ENCODE assay signal across 2 cellular contexts in the genomic region with DNA sequence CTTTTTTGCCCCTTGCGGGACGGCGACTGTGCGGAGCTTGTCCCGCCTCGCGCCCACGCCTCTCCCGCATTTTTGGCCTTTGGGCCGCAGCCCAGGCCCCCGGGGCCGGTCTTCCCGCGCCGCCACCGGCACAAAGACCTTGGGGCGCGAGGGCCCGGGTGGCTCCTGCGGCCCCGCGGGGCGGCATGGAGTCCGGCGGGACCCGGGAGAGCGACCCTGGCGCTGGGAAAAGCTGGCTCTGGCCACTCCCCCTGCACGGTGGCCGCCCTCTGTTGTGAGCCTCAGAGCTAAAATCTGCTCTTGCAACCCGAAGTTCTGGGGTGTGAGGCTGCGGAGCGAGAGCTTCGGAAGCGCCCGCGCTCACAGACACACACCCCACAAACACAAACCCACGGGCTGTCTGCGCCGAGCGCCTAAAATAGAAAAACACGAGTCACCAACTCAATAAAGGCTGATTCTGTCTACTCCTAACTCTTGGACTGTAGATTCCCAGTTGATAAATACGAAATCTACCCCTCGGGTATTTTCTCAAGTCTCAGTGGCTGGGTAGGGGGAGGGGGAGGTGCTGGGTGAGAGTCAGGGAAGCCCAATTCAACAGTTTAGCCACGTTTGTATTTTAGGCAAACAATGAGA.
A peak's percentile ranks its signal among the peaks of the same experiment; 100 is the strongest.
TF ChIP-seq lines count a peak whose summit lies in the region.

No MANE protein-coding gene starts in this region.

TF ChIP-seq in IMR-90, 13 proteins besides CTCF, POLR2A, EP300 and RAD21:
- TF ChIP-seq, protein P1, sequence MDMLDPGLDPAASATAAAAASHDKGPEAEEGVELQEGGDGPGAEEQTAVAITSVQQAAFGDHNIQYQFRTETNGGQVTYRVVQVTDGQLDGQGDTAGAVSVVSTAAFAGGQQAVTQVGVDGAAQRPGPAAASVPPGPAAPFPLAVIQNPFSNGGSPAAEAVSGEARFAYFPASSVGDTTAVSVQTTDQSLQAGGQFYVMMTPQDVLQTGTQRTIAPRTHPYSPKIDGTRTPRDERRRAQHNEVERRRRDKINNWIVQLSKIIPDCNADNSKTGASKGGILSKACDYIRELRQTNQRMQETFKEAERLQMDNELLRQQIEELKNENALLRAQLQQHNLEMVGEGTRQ (IDR thresholded peaks at IDR 0.05; ENCODE audit: low read depth, low read length) = no peak
- TF ChIP-seq NFE2L2 (IDR thresholded peaks at IDR 0.05; ENCODE audit: low read depth, low read length) = no peak
- no peak for TF ChIP-seq SMC3 (IDR thresholded peaks at IDR 0.05; ENCODE audit: low read depth, low read length)

TF ChIP-seq in K562, 482 proteins besides CTCF, POLR2A, EP300 and RAD21 (continues in another document):
- TF ChIP-seq, protein P2, sequence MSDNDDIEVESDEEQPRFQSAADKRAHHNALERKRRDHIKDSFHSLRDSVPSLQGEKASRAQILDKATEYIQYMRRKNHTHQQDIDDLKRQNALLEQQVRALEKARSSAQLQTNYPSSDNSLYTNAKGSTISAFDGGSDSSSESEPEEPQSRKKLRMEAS (CRISPR knock-in tag; IDR thresholded peaks at IDR 0.05) = peak; percentile 56; the same call in 1 of the 2 replicates
- TF ChIP-seq, protein P3, sequence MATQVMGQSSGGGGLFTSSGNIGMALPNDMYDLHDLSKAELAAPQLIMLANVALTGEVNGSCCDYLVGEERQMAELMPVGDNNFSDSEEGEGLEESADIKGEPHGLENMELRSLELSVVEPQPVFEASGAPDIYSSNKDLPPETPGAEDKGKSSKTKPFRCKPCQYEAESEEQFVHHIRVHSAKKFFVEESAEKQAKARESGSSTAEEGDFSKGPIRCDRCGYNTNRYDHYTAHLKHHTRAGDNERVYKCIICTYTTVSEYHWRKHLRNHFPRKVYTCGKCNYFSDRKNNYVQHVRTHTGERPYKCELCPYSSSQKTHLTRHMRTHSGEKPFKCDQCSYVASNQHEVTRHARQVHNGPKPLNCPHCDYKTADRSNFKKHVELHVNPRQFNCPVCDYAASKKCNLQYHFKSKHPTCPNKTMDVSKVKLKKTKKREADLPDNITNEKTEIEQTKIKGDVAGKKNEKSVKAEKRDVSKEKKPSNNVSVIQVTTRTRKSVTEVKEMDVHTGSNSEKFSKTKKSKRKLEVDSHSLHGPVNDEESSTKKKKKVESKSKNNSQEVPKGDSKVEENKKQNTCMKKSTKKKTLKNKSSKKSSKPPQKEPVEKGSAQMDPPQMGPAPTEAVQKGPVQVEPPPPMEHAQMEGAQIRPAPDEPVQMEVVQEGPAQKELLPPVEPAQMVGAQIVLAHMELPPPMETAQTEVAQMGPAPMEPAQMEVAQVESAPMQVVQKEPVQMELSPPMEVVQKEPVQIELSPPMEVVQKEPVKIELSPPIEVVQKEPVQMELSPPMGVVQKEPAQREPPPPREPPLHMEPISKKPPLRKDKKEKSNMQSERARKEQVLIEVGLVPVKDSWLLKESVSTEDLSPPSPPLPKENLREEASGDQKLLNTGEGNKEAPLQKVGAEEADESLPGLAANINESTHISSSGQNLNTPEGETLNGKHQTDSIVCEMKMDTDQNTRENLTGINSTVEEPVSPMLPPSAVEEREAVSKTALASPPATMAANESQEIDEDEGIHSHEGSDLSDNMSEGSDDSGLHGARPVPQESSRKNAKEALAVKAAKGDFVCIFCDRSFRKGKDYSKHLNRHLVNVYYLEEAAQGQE (CRISPR knock-in tag; IDR thresholded peaks at IDR 0.05; ENCODE audit: low read depth) = 0 out of 2 replicates have a peak, but pooled peaks have one; percentile 71
- peak; percentile 79 for TF ChIP-seq FIP1L1 (IDR thresholded peaks at IDR 0.05; ENCODE audit: low read depth, low read length, poor library complexity, severe bottlenecking)
- TF ChIP-seq GTF2F1 (IDR thresholded peaks at IDR 0.05; ENCODE audit: low read depth, low read length) = peak; percentile 21; the same call in 1 of the 2 replicates
- TF ChIP-seq HCFC1 (IDR thresholded peaks at IDR 0.05; ENCODE audit: low read depth, low read length) = no peak
- TF ChIP-seq POLR2G (IDR thresholded peaks at IDR 0.05; ENCODE audit: low read depth, low read length) = peak; percentile 92
- peak; percentile 66 for TF ChIP-seq CTBP1 (IDR thresholded peaks at IDR 0.05; ENCODE audit: borderline replicate concordance)
- TF ChIP-seq ZNF239 (CRISPR knock-in tag; IDR thresholded peaks at IDR 0.05) = no peak
- peak; percentile 60; the same call in 1 of the 2 replicates for TF ChIP-seq EP400 (IDR thresholded peaks at IDR 0.05)
- peak; percentile 17 for TF ChIP-seq KDM5B (IDR thresholded peaks at IDR 0.05; ENCODE audit: insufficient replicate concordance, low read depth, low read length)
- TF ChIP-seq ZNF384 (IDR thresholded peaks at IDR 0.05; ENCODE audit: low read depth, low read length) = no peak
- TF ChIP-seq HDAC1 (IDR thresholded peaks at IDR 0.05) = peak in 1 of 2 experiments; percentile 52; a peak in 1 of 4 replicates
- TF ChIP-seq SP1 (CRISPR knock-in tag; IDR thresholded peaks at IDR 0.05) = no peak
- TF ChIP-seq, protein P4, sequence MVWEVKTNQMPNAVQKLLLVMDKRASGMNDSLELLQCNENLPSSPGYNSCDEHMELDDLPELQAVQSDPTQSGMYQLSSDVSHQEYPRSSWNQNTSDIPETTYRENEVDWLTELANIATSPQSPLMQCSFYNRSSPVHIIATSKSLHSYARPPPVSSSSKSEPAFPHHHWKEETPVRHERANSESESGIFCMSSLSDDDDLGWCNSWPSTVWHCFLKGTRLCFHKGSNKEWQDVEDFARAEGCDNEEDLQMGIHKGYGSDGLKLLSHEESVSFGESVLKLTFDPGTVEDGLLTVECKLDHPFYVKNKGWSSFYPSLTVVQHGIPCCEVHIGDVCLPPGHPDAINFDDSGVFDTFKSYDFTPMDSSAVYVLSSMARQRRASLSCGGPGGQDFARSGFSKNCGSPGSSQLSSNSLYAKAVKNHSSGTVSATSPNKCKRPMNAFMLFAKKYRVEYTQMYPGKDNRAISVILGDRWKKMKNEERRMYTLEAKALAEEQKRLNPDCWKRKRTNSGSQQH (CRISPR knock-in tag; IDR thresholded peaks at IDR 0.05) = no peak
- no peak for TF ChIP-seq TAF1 (IDR thresholded peaks at IDR 0.05; ENCODE audit: control insufficient read depth, extremely low read depth, insufficient read depth, low read length, severe bottlenecking)
- TF ChIP-seq PHF8 (IDR thresholded peaks at IDR 0.05; ENCODE audit: borderline replicate concordance, low read length) = peak; percentile 72; the same call in 1 of the 2 replicates
- TF ChIP-seq NR2F6 (CRISPR knock-in tag; IDR thresholded peaks at IDR 0.05) = no peak
- TF ChIP-seq ZNF282 (CRISPR knock-in tag; IDR thresholded peaks at IDR 0.05) = no peak
- TF ChIP-seq MAZ (CRISPR knock-in tag; conservative IDR thresholded peaks at IDR 0.05 in 1 of 2, IDR thresholded peaks at IDR 0.05 in 1 of 2) = 0 out of 4 replicates have a peak, but pooled peaks of 1 of the 2 experiments have one; percentile 12
- TF ChIP-seq HMGN3 (IDR thresholded peaks at IDR 0.05; ENCODE audit: borderline replicate concordance, extremely low read depth, insufficient read length, low read depth, low read length) = peak; percentile 26
- TF ChIP-seq PRMT5 (CRISPR knock-in tag; IDR thresholded peaks at IDR 0.05) = no peak
- 0 out of 2 replicates have a peak, but pooled peaks have one; percentile 24 for TF ChIP-seq FOXK1 (CRISPR knock-in tag; IDR thresholded peaks at IDR 0.05; ENCODE audit: borderline replicate concordance)
- peak; percentile 35 for TF ChIP-seq RBBP5 (IDR thresholded peaks at IDR 0.05; ENCODE audit: borderline replicate concordance, insufficient read depth, low read length, poor library complexity, severe bottlenecking)
- 0 out of 2 replicates have a peak, but pooled peaks have one; percentile 54 for TF ChIP-seq HNRNPL (IDR thresholded peaks at IDR 0.05; ENCODE audit: low read depth, low read length)
- no peak for TF ChIP-seq ZNF830 (CRISPR knock-in tag; IDR thresholded peaks at IDR 0.05)
- TF ChIP-seq, protein P5, sequence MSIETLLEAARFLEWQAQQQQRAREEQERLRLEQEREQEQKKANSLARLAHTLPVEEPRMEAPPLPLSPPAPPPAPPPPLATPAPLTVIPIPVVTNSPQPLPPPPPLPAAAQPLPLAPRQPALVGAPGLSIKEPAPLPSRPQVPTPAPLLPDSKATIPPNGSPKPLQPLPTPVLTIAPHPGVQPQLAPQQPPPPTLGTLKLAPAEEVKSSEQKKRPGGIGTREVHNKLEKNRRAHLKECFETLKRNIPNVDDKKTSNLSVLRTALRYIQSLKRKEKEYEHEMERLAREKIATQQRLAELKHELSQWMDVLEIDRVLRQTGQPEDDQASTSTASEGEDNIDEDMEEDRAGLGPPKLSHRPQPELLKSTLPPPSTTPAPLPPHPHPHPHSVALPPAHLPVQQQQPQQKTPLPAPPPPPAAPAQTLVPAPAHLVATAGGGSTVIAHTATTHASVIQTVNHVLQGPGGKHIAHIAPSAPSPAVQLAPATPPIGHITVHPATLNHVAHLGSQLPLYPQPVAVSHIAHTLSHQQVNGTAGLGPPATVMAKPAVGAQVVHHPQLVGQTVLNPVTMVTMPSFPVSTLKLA (conservative IDR thresholded peaks at IDR 0.05) = peak; percentile 30 to 36; a peak in 1 of 4 replicates
- no peak for TF ChIP-seq RFX7 (CRISPR knock-in tag; IDR thresholded peaks at IDR 0.05)
- TF ChIP-seq PHF21A (IDR thresholded peaks at IDR 0.05; ENCODE audit: borderline replicate concordance, low read depth) = 0 out of 2 replicates have a peak, but pooled peaks have one; percentile 43
- TF ChIP-seq POLR2B (IDR thresholded peaks at IDR 0.05; ENCODE audit: low read depth, partially characterized antibody) = peak; percentile 51
- TF ChIP-seq MTA3 (IDR thresholded peaks at IDR 0.05; ENCODE audit: borderline replicate concordance) = 0 out of 2 replicates have a peak, but pooled peaks have one; percentile 49
- peak; percentile 32; the same call in 1 of the 2 replicates for TF ChIP-seq GABPB1 (CRISPR knock-in tag; IDR thresholded peaks at IDR 0.05)
- TF ChIP-seq CXXC5 (CRISPR knock-in tag; IDR thresholded peaks at IDR 0.05) = peak; percentile 67
- peak; percentile 60; the same call in 1 of the 2 replicates for TF ChIP-seq ZSCAN29 (IDR thresholded peaks at IDR 0.05)
- TF ChIP-seq, protein P6, sequence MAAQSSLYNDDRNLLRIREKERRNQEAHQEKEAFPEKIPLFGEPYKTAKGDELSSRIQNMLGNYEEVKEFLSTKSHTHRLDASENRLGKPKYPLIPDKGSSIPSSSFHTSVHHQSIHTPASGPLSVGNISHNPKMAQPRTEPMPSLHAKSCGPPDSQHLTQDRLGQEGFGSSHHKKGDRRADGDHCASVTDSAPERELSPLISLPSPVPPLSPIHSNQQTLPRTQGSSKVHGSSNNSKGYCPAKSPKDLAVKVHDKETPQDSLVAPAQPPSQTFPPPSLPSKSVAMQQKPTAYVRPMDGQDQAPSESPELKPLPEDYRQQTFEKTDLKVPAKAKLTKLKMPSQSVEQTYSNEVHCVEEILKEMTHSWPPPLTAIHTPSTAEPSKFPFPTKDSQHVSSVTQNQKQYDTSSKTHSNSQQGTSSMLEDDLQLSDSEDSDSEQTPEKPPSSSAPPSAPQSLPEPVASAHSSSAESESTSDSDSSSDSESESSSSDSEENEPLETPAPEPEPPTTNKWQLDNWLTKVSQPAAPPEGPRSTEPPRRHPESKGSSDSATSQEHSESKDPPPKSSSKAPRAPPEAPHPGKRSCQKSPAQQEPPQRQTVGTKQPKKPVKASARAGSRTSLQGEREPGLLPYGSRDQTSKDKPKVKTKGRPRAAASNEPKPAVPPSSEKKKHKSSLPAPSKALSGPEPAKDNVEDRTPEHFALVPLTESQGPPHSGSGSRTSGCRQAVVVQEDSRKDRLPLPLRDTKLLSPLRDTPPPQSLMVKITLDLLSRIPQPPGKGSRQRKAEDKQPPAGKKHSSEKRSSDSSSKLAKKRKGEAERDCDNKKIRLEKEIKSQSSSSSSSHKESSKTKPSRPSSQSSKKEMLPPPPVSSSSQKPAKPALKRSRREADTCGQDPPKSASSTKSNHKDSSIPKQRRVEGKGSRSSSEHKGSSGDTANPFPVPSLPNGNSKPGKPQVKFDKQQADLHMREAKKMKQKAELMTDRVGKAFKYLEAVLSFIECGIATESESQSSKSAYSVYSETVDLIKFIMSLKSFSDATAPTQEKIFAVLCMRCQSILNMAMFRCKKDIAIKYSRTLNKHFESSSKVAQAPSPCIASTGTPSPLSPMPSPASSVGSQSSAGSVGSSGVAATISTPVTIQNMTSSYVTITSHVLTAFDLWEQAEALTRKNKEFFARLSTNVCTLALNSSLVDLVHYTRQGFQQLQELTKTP (IDR thresholded peaks at IDR 0.05; ENCODE audit: low read depth in 1 of 2, partially characterized antibody in 2 of 2) = peak in 1 of 2 experiments; percentile 69
- 0 out of 2 replicates have a peak, but pooled peaks have one; percentile 43 for TF ChIP-seq KLF13 (tag; IDR thresholded peaks at IDR 0.05; ENCODE audit: borderline replicate concordance, low read depth)
- TF ChIP-seq ZNF717 (CRISPR knock-in tag; IDR thresholded peaks at IDR 0.05) = no peak
- TF ChIP-seq, protein P7, sequence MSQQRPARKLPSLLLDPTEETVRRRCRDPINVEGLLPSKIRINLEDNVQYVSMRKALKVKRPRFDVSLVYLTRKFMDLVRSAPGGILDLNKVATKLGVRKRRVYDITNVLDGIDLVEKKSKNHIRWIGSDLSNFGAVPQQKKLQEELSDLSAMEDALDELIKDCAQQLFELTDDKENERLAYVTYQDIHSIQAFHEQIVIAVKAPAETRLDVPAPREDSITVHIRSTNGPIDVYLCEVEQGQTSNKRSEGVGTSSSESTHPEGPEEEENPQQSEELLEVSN (IDR thresholded peaks at IDR 0.05; ENCODE audit: borderline replicate concordance in 1 of 2, extremely low read depth in 1 of 2, insufficient read depth in 1 of 2, insufficient read length in 1 of 2, low read depth in 1 of 2, low read length in 1 of 2, poor library complexity in 1 of 2, severe bottlenecking in 1 of 2) = peak; percentile 34 to 83
- peak; percentile 66; the same call in 1 of the 2 replicates for TF ChIP-seq E2F3 (CRISPR knock-in tag; IDR thresholded peaks at IDR 0.05)
- TF ChIP-seq, protein P8, sequence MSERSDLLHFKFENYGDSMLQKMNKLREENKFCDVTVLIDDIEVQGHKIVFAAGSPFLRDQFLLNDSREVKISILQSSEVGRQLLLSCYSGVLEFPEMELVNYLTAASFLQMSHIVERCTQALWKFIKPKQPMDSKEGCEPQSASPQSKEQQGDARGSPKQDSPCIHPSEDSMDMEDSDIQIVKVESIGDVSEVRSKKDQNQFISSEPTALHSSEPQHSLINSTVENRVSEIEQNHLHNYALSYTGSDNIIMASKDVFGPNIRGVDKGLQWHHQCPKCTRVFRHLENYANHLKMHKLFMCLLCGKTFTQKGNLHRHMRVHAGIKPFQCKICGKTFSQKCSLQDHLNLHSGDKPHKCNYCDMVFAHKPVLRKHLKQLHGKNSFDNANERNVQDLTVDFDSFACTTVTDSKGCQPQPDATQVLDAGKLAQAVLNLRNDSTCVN (CRISPR knock-in tag; IDR thresholded peaks at IDR 0.05) = no peak
- peak; percentile 30; the same call in 1 of the 2 replicates for TF ChIP-seq ZNF121 (CRISPR knock-in tag; conservative IDR thresholded peaks at IDR 0.05)
- 0 out of 2 replicates have a peak, but pooled peaks have one; percentile 74 for TF ChIP-seq SAFB (IDR thresholded peaks at IDR 0.05; ENCODE audit: borderline replicate concordance, low read depth, low read length)
- peak in 2 of 3 experiments; percentile 54 to 81 for TF ChIP-seq YY1 (IDR thresholded peaks at IDR 0.05; ENCODE audit: borderline replicate concordance in 1 of 3, control insufficient read depth in 1 of 3, extremely low read depth in 1 of 3, insufficient read depth in 3 of 3, insufficient read length in 1 of 3, insufficient replicate concordance in 2 of 3, low read depth in 1 of 3, low read length in 2 of 3)
- no peak for TF ChIP-seq ZKSCAN3 (CRISPR knock-in tag; IDR thresholded peaks at IDR 0.05)
- TF ChIP-seq RBM22 (IDR thresholded peaks at IDR 0.05; ENCODE audit: low read depth, low read length, poor library complexity, severe bottlenecking) = peak; percentile 57
- TF ChIP-seq OTX1 (CRISPR knock-in tag; IDR thresholded peaks at IDR 0.05) = no peak
- 0 out of 4 replicates have a peak, but pooled peaks of 1 of the 2 experiments have one; percentile 17 for TF ChIP-seq FOXK2 (conservative IDR thresholded peaks at IDR 0.05 in 1 of 2, IDR thresholded peaks at IDR 0.05 in 1 of 2; ENCODE audit: low read depth in 2 of 2)
- no peak for TF ChIP-seq SRSF1 (IDR thresholded peaks at IDR 0.05; ENCODE audit: low read depth, low read length)
- peak; percentile 72 for TF ChIP-seq L3MBTL2 (IDR thresholded peaks at IDR 0.05)
